ENCODE assay signal across 23 cellular contexts in genomic region chr1:215766521-215766920, GRCh38.
A peak's percentile ranks its signal among the peaks of the same experiment; 100 is the strongest.
DNase-seq lines count a peak whose midpoint lies in the region; ATAC-seq and TF ChIP-seq lines count a peak whose summit lies in the region.
"Had no signal": no experiment of that assay in that cellular context is flagged by ENCODE, and none has a peak within 500 bp of the region (broad histone marks: within the 10 kb centered on the region; RNA-seq: fewer than 3 reads in every experiment).

No MANE protein-coding gene starts in this region.

- no peak for DNase-seq in GM23338 (ENCODE audit: low spot score)
- DNase-seq in cerebellum (ENCODE audit: low spot score): peak; percentile 6
- no peak for DNase-seq in mesendoderm
- DNase-seq in testis: no peak
- DNase-seq in caudate nucleus (lab: John Stamatoyannopoulos, UW): no peak
- no peak for DNase-seq in NCI-H1436 (lab: John Stamatoyannopoulos, UW)
- DNase-seq: 8988T; ACHN; BE2C; C1 segment of cervical spinal cord; CD4-positive, alpha-beta memory T cell; CD4-positive, CD25-positive, alpha-beta regulatory T cell; CD8-positive, alpha-beta memory T cell; COR-L47; DMS 273 treated with DMSO at 0.1 percent for 48 hours; DMS153; DMS53; DMS79; DND-41; EL; GF-D8 had no signal

- no peak overlapping the region for H3K4ac ChIP-seq in mesendoderm (ENCODE audit: low read depth, low read length)

- ATAC-seq in GM23338: no peak

- peak overlapping the region; percentile 25; the same call in 1 of the 2 replicates for H3K4me2 ChIP-seq in GM23338
- H3K4me2 ChIP-seq in mesendoderm (ENCODE audit: low read length): no peak overlapping the region
- H3K4me2 ChIP-seq: BLaER1 had no signal

- no peak overlapping the region for H3K56ac ChIP-seq in mesendoderm (ENCODE audit: low read length)

- H4K8ac ChIP-seq in mesendoderm (ENCODE audit: low read depth, low read length): no peak overlapping the region

- no peak overlapping the region for H2AK5ac ChIP-seq in mesendoderm (ENCODE audit: low read length)

- peaks cover 12% of the 10 kb centered on the region; the same call in 1 of the 2 replicates for H3K9me2 ChIP-seq in GM23338 (ENCODE audit: insufficient read depth)

- peaks cover 5% of the 10 kb centered on the region; the same call in 1 of the 3 replicates for H3K36me3 Mint-ChIP-seq in GM23338 (ENCODE audit: low read depth)
- H3K36me3 Mint-ChIP-seq: CD14-positive monocyte; CD4-positive, alpha-beta memory T cell; CD4-positive, CD25-positive, alpha-beta regulatory T cell; CD8-positive, alpha-beta memory T cell had no signal

- H3K4me1 ChIP-seq in GM23338 (ENCODE audit: insufficient read depth) (peaks cover 34% of the 10 kb centered on the region), mesendoderm (ENCODE audit: control insufficient read depth, low read depth, low read length) (no peaks in the 10 kb centered on the region), testis (no peaks in the 10 kb centered on the region)
- H3K4me1 ChIP-seq: BE2C, BLaER1 had no signal

- no peaks in the 10 kb centered on the region for H3K9me3 ChIP-seq in testis
- H3K9me3 ChIP-seq: BE2C, BLaER1 had no signal

- H3K79me1 ChIP-seq in mesendoderm (ENCODE audit: low read length): no peaks in the 10 kb centered on the region

- H3K27me3 ChIP-seq in GM23338 (ENCODE audit: insufficient read depth): no peaks in the 10 kb centered on the region
- no peaks in the 10 kb centered on the region for H3K27me3 ChIP-seq in mesendoderm (ENCODE audit: insufficient read depth, low read length, poor library complexity)
- no peaks in the 10 kb centered on the region for H3K27me3 ChIP-seq in testis
- H3K27me3 ChIP-seq: BE2C, BLaER1 had no signal

- TF ChIP-seq CTCF in GM23338 (conservative IDR thresholded peaks at IDR 0.05; ENCODE audit: low read depth in 2 of 2): no peak
- TF ChIP-seq CTCF in testis (IDR thresholded peaks at IDR 0.05): no peak

- no peak overlapping the region for H3K23ac ChIP-seq in mesendoderm (ENCODE audit: low read length)

- H3K27ac Mint-ChIP-seq in GM23338: peak overlapping the region; percentile 49; the same call in 1 of the 2 replicates
- H3K27ac Mint-ChIP-seq: CD14-positive monocyte; CD4-positive, alpha-beta memory T cell; CD4-positive, CD25-positive, alpha-beta regulatory T cell; CD8-positive, alpha-beta memory T cell had no signal

- H3K9me3 Mint-ChIP-seq in GM23338: no peaks in the 10 kb centered on the region

- peak overlapping the region; percentile 60 for H3K18ac ChIP-seq in mesendoderm (ENCODE audit: low read length)

- intact Hi-C loops in testis (cut with DNase I; ENCODE audit: low total_unique reads): no loop called here

- H2AFZ ChIP-seq in GM23338: no peak overlapping the region

- H3K4me3 ChIP-seq in GM23338 (no peak overlapping the region), mesendoderm (ENCODE audit: low read length) (no peak overlapping the region), testis (no peak overlapping the region)
- H3K4me3 ChIP-seq: BLaER1 had no signal

- no peak for TF ChIP-seq POLR2A in testis (IDR thresholded peaks at IDR 0.05)

- WGBS in mesendoderm (ENCODE audit: extremely low coverage, insufficient coverage, low lambda C conversion rate): no CpG with 5 or more reads among the region's 1 CpG
- 75 to 77% methylated on average over 1 of the region's 1 CpG for WGBS in testis, 2 donors

- no peaks in the 10 kb centered on the region for H4K20me1 ChIP-seq in GM23338 (replicated peaks; ENCODE audit: insufficient read depth)
- H4K20me1 ChIP-seq: BLaER1 had no signal

- peaks cover 5% of the 10 kb centered on the region for H3K27me3 Mint-ChIP-seq in GM23338 (ENCODE audit: insufficient read depth, low read depth, poor library complexity)
- H3K27me3 Mint-ChIP-seq: CD4-positive, CD25-positive, alpha-beta regulatory T cell; CD8-positive, alpha-beta memory T cell had no signal

- H4K5ac ChIP-seq in mesendoderm (ENCODE audit: low read length): no peak overlapping the region

- H3K27ac ChIP-seq in GM23338 (ENCODE audit: low read depth) (no peak overlapping the region), mesendoderm (ENCODE audit: low read depth, low read length) (no peak overlapping the region), testis (no peak overlapping the region), caudate nucleus (ENCODE audit: low read depth, low read length) (no peak overlapping the region)
- H3K27ac ChIP-seq: BLaER1 had no signal

- no peak overlapping the region for H2BK120ac ChIP-seq in mesendoderm (ENCODE audit: low read depth, low read length)

- no peak overlapping the region for H2BK15ac ChIP-seq in mesendoderm (replicated peaks; ENCODE audit: low read depth)

- H3K79me2 ChIP-seq in GM23338 (replicated peaks; ENCODE audit: insufficient read depth) (no peaks in the 10 kb centered on the region), mesendoderm (ENCODE audit: control insufficient read depth, insufficient read depth, low read length) (no peaks in the 10 kb centered on the region)

- no peak overlapping the region for H3K9ac ChIP-seq in mesendoderm (ENCODE audit: low read length)
- H3K9ac ChIP-seq: BLaER1 had no signal

- peaks cover 30% of the 10 kb centered on the region for H3K4me1 Mint-ChIP-seq in GM23338
- H3K4me1 Mint-ChIP-seq: CD14-positive monocyte; CD4-positive, alpha-beta memory T cell; CD4-positive, CD25-positive, alpha-beta regulatory T cell; CD8-positive, alpha-beta memory T cell had no signal

- H2BK5ac ChIP-seq in mesendoderm (ENCODE audit: low read length): no peak overlapping the region

- no peaks in the 10 kb centered on the region for H3K36me3 ChIP-seq in GM23338 (ENCODE audit: insufficient read depth)
- no peaks in the 10 kb centered on the region for H3K36me3 ChIP-seq in mesendoderm (ENCODE audit: control insufficient read depth, insufficient read depth, low read length)
- H3K36me3 ChIP-seq in testis (ENCODE audit: low read depth, missing control alignments): no peaks in the 10 kb centered on the region
- H3K36me3 ChIP-seq: BE2C, BLaER1 had no signal

- H3K4me3 Mint-ChIP-seq in GM23338: no peak overlapping the region
- H3K4me3 Mint-ChIP-seq: CD14-positive monocyte; CD4-positive, alpha-beta memory T cell; CD4-positive, CD25-positive, alpha-beta regulatory T cell; CD8-positive, alpha-beta memory T cell had no signal

- no peaks in the 10 kb centered on the region for H3F3A ChIP-seq in GM23338 (replicated peaks; ENCODE audit: low read depth)

TF ChIP-seq in GM23338, 12 proteins besides CTCF, POLR2A, EP300 and RAD21 (continues in another document):
- TF ChIP-seq ETS1 (IDR thresholded peaks at IDR 0.05) (no peak), ZNF331 (CRISPR knock-in tag; IDR thresholded peaks at IDR 0.05; ENCODE audit: low read depth) (no peak), POLR2AphosphoS5 (IDR thresholded peaks at IDR 0.05; ENCODE audit: low read depth) (no peak), STAT1 (IDR thresholded peaks at IDR 0.05; ENCODE audit: unreplicated experiment) (no peak), CREB1 (CRISPR knock-in tag; IDR thresholded peaks at IDR 0.05; ENCODE audit: low read depth) (no peak), NANOG (IDR thresholded peaks at IDR 0.05; ENCODE audit: borderline replicate concordance) (no peak), ZNF114 (CRISPR knock-in tag; IDR thresholded peaks at IDR 0.05) (no peak), EZH2 (IDR thresholded peaks at IDR 0.05; ENCODE audit: low read depth, unreplicated experiment) (no peak)
